Comparison of ENCODE assay signal across 15 cellular contexts in genomic region chr1:116126281-116126680, GRCh38. TPM values are rescaled to one million over a fixed set of nuclear protein-coding genes. Genes with fewer than 3 reads are reported as not detected.
"Had no signal": no experiment of that assay in that cellular context is flagged by ENCODE, and none has a peak within 500 bp of the region (broad histone marks: within the 10 kb centered on the region; RNA-seq: fewer than 3 reads in every experiment).

No MANE protein-coding gene starts in this region.

- H3K4me3 ChIP-seq: body of pancreas, colonic mucosa, skin epidermis, suprapubic skin had no signal

- ATAC-seq: body of pancreas, right cardiac atrium had no signal

- H3K9me3 Mint-ChIP-seq: T-helper 2 cell treated with Interferon-gamma antibody and Interleukin-4, amounts not matched to agents 5 μg/mL and 100 μg/mL, for 36 hours had no signal

- H3K9me3 ChIP-seq: body of pancreas, colonic mucosa, suprapubic skin had no signal

- H3K4me3 Mint-ChIP-seq: T-helper 2 cell treated with Interferon-gamma antibody and Interleukin-4, amounts not matched to agents 5 μg/mL and 100 μg/mL, for 36 hours had no signal

- H3K36me3 ChIP-seq: colonic mucosa had no signal

- H3K27ac Mint-ChIP-seq: progenitor cell of endocrine pancreas; T-helper 2 cell treated with Interferon-gamma antibody and Interleukin-4, amounts not matched to agents 5 μg/mL and 100 μg/mL, for 36 hours had no signal

- H3K4me1 ChIP-seq: body of pancreas, colonic mucosa, suprapubic skin had no signal

- H3K27me3 ChIP-seq: body of pancreas, colonic mucosa, suprapubic skin had no signal

- H3K27ac ChIP-seq: body of pancreas, foreskin keratinocyte, skin epidermis, suprapubic skin had no signal

- DNase-seq: activated CD4-positive, alpha-beta T cell treated with anti-CD3 and anti-CD28 coated beads, Interleukin-2, amount 50 U/mL, for 48 hours; amygdala; body of pancreas; caudate nucleus; foreskin keratinocyte; glutamatergic neuron; right cardiac atrium; stimulated activated CD4-positive, alpha-beta T cell treated with anti-CD3 and anti-CD28 coated beads, Interleukin-15, amount 100 ng/mL, for 24 hours; stimulated activated CD4-positive, alpha-beta T cell treated with anti-CD3 and anti-CD28 coated beads, Interleukin-4, amount 100 ng/mL, for 1 hour had no signal

RNA-seq across cellular contexts. Expression of gene MAB21L3, which starts 15.1 kb away (rescaled TPM):
- total RNA-seq: body of pancreas, progenitor cell of endocrine pancreas had no signal
- polyA plus RNA-seq: neural cell, right cardiac atrium had no signal
